Comparison of ENCODE assay signal across 42 cellular contexts in genomic region chr4:92252846-92253245, GRCh38. TPM values are rescaled to one million over a fixed set of nuclear protein-coding genes. Genes with fewer than 3 reads are reported as not detected.
"Had no signal": no experiment of that assay in that cellular context is flagged by ENCODE, and none has a peak within 500 bp of the region (broad histone marks: within the 10 kb centered on the region; RNA-seq: fewer than 3 reads in every experiment).

No MANE protein-coding gene starts in this region.

- H3K9me3 ChIP-seq: adrenal gland, ascending aorta, body of pancreas had no signal

- H3K36me3 ChIP-seq: adrenal gland, ascending aorta, brain microvascular endothelial cell, breast epithelium, cardiac muscle cell had no signal

- H3K9me3 Mint-ChIP-seq: activated naive CD8-positive, alpha-beta T cell treated with anti-CD3 and anti-CD28 coated beads, Interleukin-2, amount 50 U/mL, for 24 hours had no signal

- H3K36me3 Mint-ChIP-seq: activated naive CD4-positive, alpha-beta T cell treated with anti-CD3 and anti-CD28 coated beads, Interleukin-2, amount 10 ng/mL, durations not matched to agents 7 days and 5 days; activated naive CD4-positive, alpha-beta T cell treated with anti-CD3 and anti-CD28 coated beads, Interleukin-2, amount 50 U/mL, for 24 hours; activated naive CD8-positive, alpha-beta T cell; activated naive CD8-positive, alpha-beta T cell treated with anti-CD3 and anti-CD28 coated beads for 36 hours; activated naive CD8-positive, alpha-beta T cell treated with anti-CD3 and anti-CD28 coated beads, Interleukin-2, amount 10 ng/mL, durations not matched to agents 7 days and 5 days; brain had no signal

- FAIRE-seq: astrocyte, bronchial epithelial cell had no signal

- H3K4me1 ChIP-seq: adrenal gland, ascending aorta, body of pancreas, breast epithelium had no signal

- H3K27ac ChIP-seq: adrenal gland, ascending aorta, body of pancreas, brain microvascular endothelial cell, breast epithelium, cardiac muscle cell had no signal

- H3K27me3 ChIP-seq: adrenal gland, ascending aorta, body of pancreas, brain microvascular endothelial cell, breast epithelium, cardiac muscle cell had no signal

- H3K4me3 Mint-ChIP-seq: activated naive CD4-positive, alpha-beta T cell treated with anti-CD3 and anti-CD28 coated beads for 36 hours; activated naive CD4-positive, alpha-beta T cell treated with anti-CD3 and anti-CD28 coated beads, Interleukin-2, amount 10 ng/mL, durations not matched to agents 7 days and 5 days; activated naive CD4-positive, alpha-beta T cell treated with anti-CD3 and anti-CD28 coated beads, Interleukin-2, amount 50 U/mL, for 24 hours; activated naive CD8-positive, alpha-beta T cell; activated naive CD8-positive, alpha-beta T cell treated with anti-CD3 and anti-CD28 coated beads for 36 hours; activated naive CD8-positive, alpha-beta T cell treated with anti-CD3 and anti-CD28 coated beads, Interleukin-2, amount 10 ng/mL, durations not matched to agents 7 days and 5 days; activated naive CD8-positive, alpha-beta T cell treated with anti-CD3 and anti-CD28 coated beads, Interleukin-2, amount 50 U/mL, for 24 hours; activated T-cell treated with anti-CD3 and anti-CD28 coated beads, Interleukin-2, amount 50 U/mL, for 24 hours; activated T-cell treated with anti-CD3 and anti-CD28 coated beads, Interleukin-2, amount 50 U/mL, for 4 hours; activated T-cell treated with anti-CD3 and anti-CD28 coated beads, Interleukin-2, amount 50 U/mL, for 72 hours; activated T-helper 1 cell treated with anti-CD3 and anti-CD28 coated beads, Interleukin-12 subunit alpha, Interleukin-12 subunit beta, Interleukin-2, Interleukin-4 antibody, amounts not matched to agents 30 ng/mL and 10 ng/mL and 1 ng/mL, durations not matched to agents 14 hours and 24 hours and 36 hours; activated T-helper 17 cell treated with anti-CD3 and anti-CD28 coated beads, Interleukin-2, amount 50 U/mL, for 72 hours; brain; central memory CD8-positive, alpha-beta T cell had no signal

- H3K27me3 Mint-ChIP-seq: activated naive CD4-positive, alpha-beta T cell treated with anti-CD3 and anti-CD28 coated beads, Interleukin-2, amount 10 ng/mL, durations not matched to agents 7 days and 5 days; activated naive CD4-positive, alpha-beta T cell treated with anti-CD3 and anti-CD28 coated beads, Interleukin-2, amount 50 U/mL, for 24 hours; activated naive CD8-positive, alpha-beta T cell; activated naive CD8-positive, alpha-beta T cell treated with anti-CD3 and anti-CD28 coated beads for 36 hours; activated naive CD8-positive, alpha-beta T cell treated with anti-CD3 and anti-CD28 coated beads, Interleukin-2, amount 10 ng/mL, durations not matched to agents 7 days and 5 days; activated naive CD8-positive, alpha-beta T cell treated with anti-CD3 and anti-CD28 coated beads, Interleukin-2, amount 50 U/mL, for 24 hours; activated T-cell treated with anti-CD3 and anti-CD28 coated beads, Interleukin-2, amount 50 U/mL, for 24 hours; activated T-helper 17 cell treated with anti-CD3 and anti-CD28 coated beads, Interleukin-2, amount 50 U/mL, for 72 hours; central memory CD8-positive, alpha-beta T cell had no signal

- H3K27ac Mint-ChIP-seq: activated naive CD4-positive, alpha-beta T cell treated with anti-CD3 and anti-CD28 coated beads for 36 hours; activated naive CD4-positive, alpha-beta T cell treated with anti-CD3 and anti-CD28 coated beads, Interleukin-2, amount 10 ng/mL, durations not matched to agents 7 days and 5 days; activated naive CD4-positive, alpha-beta T cell treated with anti-CD3 and anti-CD28 coated beads, Interleukin-2, amount 50 U/mL, for 24 hours; activated naive CD4-positive, alpha-beta T cell treated with anti-CD3 and anti-CD28 coated beads, Interleukin-2, amount 50 U/mL, for 72 hours; activated naive CD8-positive, alpha-beta T cell; activated naive CD8-positive, alpha-beta T cell treated with anti-CD3 and anti-CD28 coated beads for 36 hours; activated naive CD8-positive, alpha-beta T cell treated with anti-CD3 and anti-CD28 coated beads, Interleukin-2, amount 10 ng/mL, durations not matched to agents 7 days and 5 days; activated naive CD8-positive, alpha-beta T cell treated with anti-CD3 and anti-CD28 coated beads, Interleukin-2, amount 50 U/mL, for 24 hours; activated T-cell treated with anti-CD3 and anti-CD28 coated beads, Interleukin-2, amount 50 U/mL, for 24 hours; activated T-cell treated with anti-CD3 and anti-CD28 coated beads, Interleukin-2, amount 50 U/mL, for 72 hours; activated T-helper 1 cell treated with anti-CD3 and anti-CD28 coated beads, Interleukin-12 subunit alpha, Interleukin-12 subunit beta, Interleukin-2, Interleukin-4 antibody, amounts not matched to agents 30 ng/mL and 10 ng/mL and 1 ng/mL, durations not matched to agents 14 hours and 24 hours and 36 hours; activated T-helper 17 cell treated with anti-CD3 and anti-CD28 coated beads, Interleukin-2, amount 50 U/mL, for 72 hours; activated T-helper 2 cell treated with anti-CD3 and anti-CD28 coated beads, Interferon-gamma antibody, Interleukin-2, Interleukin-4, amounts not matched to agents 10 μg/mL and 5 μg/mL and 100 μg/mL, durations not matched to agents 14 hours and 24 hours and 36 hours; brain had no signal

- DNase-seq: activated effector memory CD4-positive, alpha-beta T cell treated with anti-CD3 and anti-CD28 coated beads, Interleukin-2, amount 50 U/mL, for 16 hours; activated effector memory CD4-positive, alpha-beta T cell treated with Interleukin-2 at 50 U/mL for 16 hours; activated gamma-delta T cell; activated gamma-delta T cell treated with Interleukin-2 at 50 U/mL for 16 hours; activated naive CD4-positive, alpha-beta T cell; activated naive CD4-positive, alpha-beta T cell treated with anti-CD3 and anti-CD28 coated beads for 36 hours; activated naive CD4-positive, alpha-beta T cell treated with anti-CD3 and anti-CD28 coated beads, Interleukin-2, amount 10 ng/mL, durations not matched to agents 7 days and 5 days; activated naive CD4-positive, alpha-beta T cell treated with anti-CD3 and anti-CD28 coated beads, Interleukin-2, amount 50 U/mL, for 16 hours; activated naive CD4-positive, alpha-beta T cell treated with Interleukin-2 at 50 U/mL for 16 hours; activated naive CD8-positive, alpha-beta T cell treated with anti-CD3 and anti-CD28 coated beads for 36 hours; activated naive CD8-positive, alpha-beta T cell treated with anti-CD3 and anti-CD28 coated beads, Interleukin-2, amount 10 ng/mL, durations not matched to agents 7 days and 5 days; activated naive CD8-positive, alpha-beta T cell treated with anti-CD3 and anti-CD28 coated beads, Interleukin-2, amount 50 U/mL, for 24 hours; activated T-cell treated with anti-CD3 and anti-CD28 coated beads, Interleukin-2, amount 50 U/mL, for 1 hour; activated T-cell treated with anti-CD3 and anti-CD28 coated beads, Interleukin-2, amount 50 U/mL, for 24 hours; activated T-cell treated with anti-CD3 and anti-CD28 coated beads, Interleukin-2, amount 50 U/mL, for 4 hours; activated T-cell treated with anti-CD3 and anti-CD28 coated beads, Interleukin-2, amount 50 U/mL, for 48 hours; activated T-cell treated with anti-CD3 and anti-CD28 coated beads, Interleukin-2, amount 50 U/mL, for 72 hours; adrenal gland; amniotic stem cell; amygdala; anterior cingulate cortex; aorta; body of pancreas; brain microvascular endothelial cell; caudate nucleus; central memory CD4-positive, alpha-beta T cell; cerebellar nuclear complex had no signal

- H3K4me3 ChIP-seq: adrenal gland, ascending aorta, body of pancreas, breast epithelium, cardiac muscle cell had no signal

- H3K4me1 Mint-ChIP-seq: activated naive CD4-positive, alpha-beta T cell treated with anti-CD3 and anti-CD28 coated beads, Interleukin-2, amount 10 ng/mL, durations not matched to agents 7 days and 5 days; activated naive CD4-positive, alpha-beta T cell treated with anti-CD3 and anti-CD28 coated beads, Interleukin-2, amount 50 U/mL, for 24 hours; activated naive CD8-positive, alpha-beta T cell treated with anti-CD3 and anti-CD28 coated beads for 36 hours; activated naive CD8-positive, alpha-beta T cell treated with anti-CD3 and anti-CD28 coated beads, Interleukin-2, amount 10 ng/mL, durations not matched to agents 7 days and 5 days; activated naive CD8-positive, alpha-beta T cell treated with anti-CD3 and anti-CD28 coated beads, Interleukin-2, amount 50 U/mL, for 24 hours; activated T-helper 17 cell treated with anti-CD3 and anti-CD28 coated beads, Interleukin-2, amount 50 U/mL, for 72 hours; brain; central memory CD8-positive, alpha-beta T cell had no signal

- ATAC-seq: activated naive CD4-positive, alpha-beta T cell treated with anti-CD3 and anti-CD28 coated beads, Interleukin-2, amount 50 U/mL, for 72 hours; activated naive CD8-positive, alpha-beta T cell treated with anti-CD3 and anti-CD28 coated beads, Interleukin-2, amount 50 U/mL, for 24 hours; activated T-cell treated with anti-CD3 and anti-CD28 coated beads, Interleukin-2, amount 50 U/mL, for 4 hours; activated T-cell treated with anti-CD3 and anti-CD28 coated beads, Interleukin-2, amount 50 U/mL, for 72 hours; activated T-helper 17 cell treated with anti-CD3 and anti-CD28 coated beads, Interleukin-2, amount 50 U/mL, for 72 hours; body of pancreas had no signal

RNA-seq across cellular contexts. Expression of gene GRID2, which starts 50.9 kb away (rescaled TPM):
- total RNA-seq: activated naive CD4-positive, alpha-beta T cell treated with anti-CD3 and anti-CD28 coated beads for 36 hours; activated naive CD4-positive, alpha-beta T cell treated with anti-CD3 and anti-CD28 coated beads, Interleukin-2, amount 50 U/mL, for 72 hours; activated naive CD8-positive, alpha-beta T cell treated with anti-CD3 and anti-CD28 coated beads for 36 hours; activated naive CD8-positive, alpha-beta T cell treated with anti-CD3 and anti-CD28 coated beads, Interleukin-2, amount 10 ng/mL, durations not matched to agents 7 days and 5 days; activated T-cell treated with anti-CD3 and anti-CD28 coated beads, Interleukin-2, amount 50 U/mL, for 72 hours; activated T-helper 1 cell treated with anti-CD3 and anti-CD28 coated beads, Interleukin-12 subunit alpha, Interleukin-12 subunit beta, Interleukin-2, Interleukin-4 antibody, amounts not matched to agents 30 ng/mL and 10 ng/mL and 1 ng/mL, durations not matched to agents 14 hours and 24 hours and 36 hours; activated T-helper 17 cell treated with anti-CD3 and anti-CD28 coated beads, Interleukin-2, amount 50 U/mL, for 72 hours; activated T-helper 2 cell treated with anti-CD3 and anti-CD28 coated beads, Interferon-gamma antibody, Interleukin-2, Interleukin-4, amounts not matched to agents 10 μg/mL and 5 μg/mL and 100 μg/mL, durations not matched to agents 14 hours and 24 hours and 36 hours; ascending aorta; body of pancreas; bronchial epithelial cell; chondrocyte had no signal
- polyA plus RNA-seq: adipose tissue, aorta, cardiac muscle cell had no signal
